ENCODE assay signal across 21 cellular contexts in genomic region chr14:61649283-61649682, GRCh38. TPM values are rescaled to one million over a fixed set of nuclear protein-coding genes. Genes with fewer than 3 reads are reported as not detected.
DNase-seq lines count a peak whose midpoint lies in the region; ATAC-seq, FAIRE-seq and TF ChIP-seq lines count a peak whose summit lies in the region.
"Had no signal": no experiment of that assay in that cellular context is flagged by ENCODE, and none has a peak within 500 bp of the region (broad histone marks: within the 10 kb centered on the region; RNA-seq: fewer than 3 reads in every experiment).

No MANE protein-coding gene starts in this region.

- peak overlapping the region; percentile 47 for H3K4me3 Mint-ChIP-seq in activated naive CD4-positive, alpha-beta T cell treated with anti-CD3 and anti-CD28 coated beads, Interleukin-2, amount 50 U/mL, for 24 hours
- H3K4me3 Mint-ChIP-seq in activated naive CD4-positive, alpha-beta T cell treated with anti-CD3 and anti-CD28 coated beads for 36 hours: no peak overlapping the region
- peak overlapping the region in 6 of 8 donors; percentile 7 to 77 (median 50) for H3K4me3 Mint-ChIP-seq in CD4-positive, alpha-beta memory T cell
- peak overlapping the region in 2 of 3 donors; percentile 8 to 59 for H3K4me3 Mint-ChIP-seq in T-cell
- peak overlapping the region in 8 of 10 donors; percentile 7 to 71 (median 42) for H3K4me3 Mint-ChIP-seq in naive thymus-derived CD8-positive, alpha-beta T cell
- H3K4me3 Mint-ChIP-seq: GM23338, H9 had no signal

- H3K27me3 ChIP-seq in CD4-positive, alpha-beta memory T cell (ENCODE audit: insufficient read depth, low read length): no peaks in the 10 kb centered on the region
- H3K27me3 ChIP-seq in vagina: no peaks in the 10 kb centered on the region

- FAIRE-seq in kidney (lab: Jason Lieb, UNC): no peak
- FAIRE-seq: G401.6 had no signal

- intact Hi-C loops in activated naive CD4-positive, alpha-beta T cell treated with anti-CD3 and anti-CD28 coated beads for 36 hours (cut with micrococcal nuclease): no loop called here
- intact Hi-C loops in CD4-positive, alpha-beta memory T cell (cut with micrococcal nuclease): loop anchor here (5.0 kb wide), 2 partner anchors 33 to 52 kb away; no protein-coding TSS in a partner anchor
- intact Hi-C loops in kidney (cut with DNase I) (no loop called here), vagina (cut with DNase I) (no loop called here)

- DNase-seq in activated naive CD4-positive, alpha-beta T cell treated with anti-CD3 and anti-CD28 coated beads for 36 hours: no peak
- peak in 2 of 5 donors; percentile 30 to 45 for DNase-seq in CD4-positive, alpha-beta memory T cell
- DNase-seq in T-cell (no peak), kidney (no peak), vagina (ENCODE audit: extremely low spot score in 2 of 2) (no peak)
- DNase-seq in naive thymus-derived CD8-positive, alpha-beta T cell: peak in 4 of 10 donors; percentile 7 to 63 (median 50)
- DNase-seq: C1 segment of cervical spinal cord; H9; IMR-90; MM.1S; NCI-H2029; NCI-H446 treated with DMSO at 0.1 percent for 48 hours; NCI-H526; NCI-H82; NK-92 treated with Interleukin-12 subunit alpha and Interleukin-12 subunit beta, amount 100 ng/mL, for 24 hours; PC-3 had no signal

- no peak overlapping the region for H3K4me3 ChIP-seq in CD4-positive, alpha-beta memory T cell (ENCODE audit: low read length in 2 of 2)
- H3K4me3 ChIP-seq in kidney (ENCODE audit: low read length in 2 of 2) (no peak overlapping the region), vagina (no peak overlapping the region)
- H3K4me3 ChIP-seq: GM23338 had no signal

- no peaks in the 10 kb centered on the region for H3K36me3 ChIP-seq in CD4-positive, alpha-beta memory T cell (ENCODE audit: insufficient read depth, low read length)
- H3K36me3 ChIP-seq in kidney (ENCODE audit: control insufficient read depth in 1 of 2, insufficient read depth in 2 of 2, low read length in 2 of 2): no peaks in the 10 kb centered on the region
- H3K36me3 ChIP-seq in vagina: no peaks in the 10 kb centered on the region

- H3K9ac ChIP-seq in kidney (ENCODE audit: low read length in 2 of 2): no peak overlapping the region
- H3K9ac ChIP-seq: KMS-11 had no signal

- POLR2A ChIA-PET in CD4-positive, alpha-beta memory T cell (lab: Charles Lee; ENCODE audit: partially characterized antibody): interaction anchor here (0.9 to 1.6 kb wide), 3 partner anchors 12 to 42 kb away, joined by 3 to 5 read pairs (median 4); no protein-coding TSS in a partner anchor
- POLR2A ChIA-PET in T-cell (lab: Charles Lee): interaction anchor here (0.6 to 0.9 kb wide), 3 partner anchors 34 to 174 kb away, joined by 3 to 6 read pairs (median 3); no protein-coding TSS in a partner anchor
- POLR2A ChIA-PET in naive thymus-derived CD8-positive, alpha-beta T cell (lab: Charles Lee): interaction anchor here (0.7 to 0.9 kb wide), 3 partner anchors 18 to 1748 kb away, joined by 3 read pairs; no protein-coding TSS in a partner anchor

- no peaks in the 10 kb centered on the region for H3K9me3 Mint-ChIP-seq in activated naive CD4-positive, alpha-beta T cell treated with anti-CD3 and anti-CD28 coated beads, Interleukin-2, amount 50 U/mL, for 24 hours
- H3K9me3 Mint-ChIP-seq in activated naive CD4-positive, alpha-beta T cell treated with anti-CD3 and anti-CD28 coated beads for 36 hours: no peaks in the 10 kb centered on the region
- no peaks in the 10 kb centered on the region for H3K9me3 Mint-ChIP-seq in CD4-positive, alpha-beta memory T cell
- H3K9me3 Mint-ChIP-seq in T-cell: no peaks in the 10 kb centered on the region
- H3K9me3 Mint-ChIP-seq in naive thymus-derived CD8-positive, alpha-beta T cell: no peaks in the 10 kb centered on the region
- H3K9me3 Mint-ChIP-seq: GM23338, H9 had no signal

- peak; percentile 81 to 98 (median 92) for ATAC-seq in T-cell (replicated peaks in 1 of 4)
- peak; percentile 98 to 100 for ATAC-seq in naive thymus-derived CD8-positive, alpha-beta T cell
- ATAC-seq: GM23338, PC-3, SK-N-SH treated with all-trans-retinoic acid at 6 μM for 48 hours had no signal

- peaks cover 43% of the 10 kb centered on the region for H3K4me1 Mint-ChIP-seq in activated naive CD4-positive, alpha-beta T cell treated with anti-CD3 and anti-CD28 coated beads, Interleukin-2, amount 50 U/mL, for 24 hours
- H3K4me1 Mint-ChIP-seq in activated naive CD4-positive, alpha-beta T cell treated with anti-CD3 and anti-CD28 coated beads for 36 hours (ENCODE audit: low read depth): peaks cover 27% of the 10 kb centered on the region
- H3K4me1 Mint-ChIP-seq in CD4-positive, alpha-beta memory T cell: peaks cover 18 to 29% (median 26%) of the 10 kb centered on the region in 4 donors
- H3K4me1 Mint-ChIP-seq in T-cell: peaks cover 27 to 30% (median 28%) of the 10 kb centered on the region in 3 donors
- peaks cover 14 to 30% (median 25%) of the 10 kb centered on the region in 4 donors for H3K4me1 Mint-ChIP-seq in naive thymus-derived CD8-positive, alpha-beta T cell

- no peak for TF ChIP-seq CTCF in kidney (IDR thresholded peaks at IDR 0.05; ENCODE audit: borderline replicate concordance, extremely low read depth, insufficient read depth)
- TF ChIP-seq CTCF in vagina (IDR thresholded peaks at IDR 0.05): no peak

- H3K27ac ChIP-seq in CD4-positive, alpha-beta memory T cell (ENCODE audit: low read depth, low read length): no peak overlapping the region
- no peak overlapping the region for H3K27ac ChIP-seq in kidney (ENCODE audit: low read depth in 2 of 2, low read length in 2 of 2)
- H3K27ac ChIP-seq in vagina: no peak overlapping the region
- H3K27ac ChIP-seq: KMS-11 had no signal

- CTCF ChIA-PET in activated naive CD4-positive, alpha-beta T cell treated with anti-CD3 and anti-CD28 coated beads for 36 hours (lab: Charles Lee): interaction anchor here (0.6 to 1.3 kb wide), 2 partner anchors 11 to 212 kb away, joined by 4 to 6 read pairs; no protein-coding TSS in a partner anchor
- CTCF ChIA-PET in CD4-positive, alpha-beta memory T cell (lab: Charles Lee; ENCODE audit: partially characterized antibody): no interaction called here
- CTCF ChIA-PET in T-cell (lab: Charles Lee): interaction anchor here in 1 of 2 donors (0.6 kb wide), 1 partner anchor 374 kb away, joined by 3 read pairs; no protein-coding TSS in a partner anchor

- no peaks in the 10 kb centered on the region for H3K27me3 Mint-ChIP-seq in activated naive CD4-positive, alpha-beta T cell treated with anti-CD3 and anti-CD28 coated beads, Interleukin-2, amount 50 U/mL, for 24 hours
- no peaks in the 10 kb centered on the region for H3K27me3 Mint-ChIP-seq in activated naive CD4-positive, alpha-beta T cell treated with anti-CD3 and anti-CD28 coated beads for 36 hours (ENCODE audit: low read depth)
- no peaks in the 10 kb centered on the region for H3K27me3 Mint-ChIP-seq in CD4-positive, alpha-beta memory T cell
- no peaks in the 10 kb centered on the region for H3K27me3 Mint-ChIP-seq in T-cell
- no peaks in the 10 kb centered on the region for H3K27me3 Mint-ChIP-seq in naive thymus-derived CD8-positive, alpha-beta T cell

- H3K36me3 Mint-ChIP-seq in activated naive CD4-positive, alpha-beta T cell treated with anti-CD3 and anti-CD28 coated beads, Interleukin-2, amount 50 U/mL, for 24 hours: no peaks in the 10 kb centered on the region
- no peaks in the 10 kb centered on the region for H3K36me3 Mint-ChIP-seq in activated naive CD4-positive, alpha-beta T cell treated with anti-CD3 and anti-CD28 coated beads for 36 hours (ENCODE audit: low read depth)
- no peaks in the 10 kb centered on the region for H3K36me3 Mint-ChIP-seq in CD4-positive, alpha-beta memory T cell
- H3K36me3 Mint-ChIP-seq in T-cell: no peaks in the 10 kb centered on the region
- H3K36me3 Mint-ChIP-seq in naive thymus-derived CD8-positive, alpha-beta T cell: no peaks in the 10 kb centered on the region

- H3K9me3 ChIP-seq in CD4-positive, alpha-beta memory T cell (ENCODE audit: control insufficient read depth in 1 of 2, low read length in 2 of 2): no peaks in the 10 kb centered on the region
- H3K9me3 ChIP-seq in kidney (ENCODE audit: control insufficient read depth in 1 of 2, low read length in 2 of 2) (no peaks in the 10 kb centered on the region), vagina (no peaks in the 10 kb centered on the region)

- peaks cover 17% of the 10 kb centered on the region for H3K4me1 ChIP-seq in CD4-positive, alpha-beta memory T cell (ENCODE audit: insufficient read depth, low read length)
- peaks cover 0 to 2% of the 10 kb centered on the region in 2 donors for H3K4me1 ChIP-seq in kidney (ENCODE audit: control insufficient read depth in 1 of 2, insufficient read depth in 1 of 2, low read depth in 1 of 2, low read length in 2 of 2)
- peaks cover 11% of the 10 kb centered on the region for H3K4me1 ChIP-seq in vagina

- no peak overlapping the region for H3K27ac Mint-ChIP-seq in activated naive CD4-positive, alpha-beta T cell treated with anti-CD3 and anti-CD28 coated beads, Interleukin-2, amount 50 U/mL, for 24 hours
- no peak overlapping the region for H3K27ac Mint-ChIP-seq in activated naive CD4-positive, alpha-beta T cell treated with anti-CD3 and anti-CD28 coated beads for 36 hours
- peak overlapping the region in 2 of 7 donors; percentile 27 to 57 for H3K27ac Mint-ChIP-seq in CD4-positive, alpha-beta memory T cell
- H3K27ac Mint-ChIP-seq in T-cell: peak overlapping the region; percentile 4 to 7
- H3K27ac Mint-ChIP-seq in naive thymus-derived CD8-positive, alpha-beta T cell: peak overlapping the region in 4 of 10 donors; percentile 8 to 71 (median 38)
- H3K27ac Mint-ChIP-seq: GM23338, H9 had no signal

- TF ChIP-seq POLR2A in vagina (IDR thresholded peaks at IDR 0.05): no peak

RNA-seq across cellular contexts. Expression of gene HIF1A, which starts 46.0 kb away (rescaled TPM):
- 100 to 1,000 TPM; 398 to 417 TPM for total RNA-seq in activated naive CD4-positive, alpha-beta T cell treated with anti-CD3 and anti-CD28 coated beads for 36 hours
- 10 to 100 TPM; 84.7 to 87.1 TPM for total RNA-seq in CD4-positive, alpha-beta memory T cell
- 10 to 100 TPM; 82.5 to 83.7 TPM for polyA plus RNA-seq in CD4-positive, alpha-beta memory T cell
- total RNA-seq in T-cell (100 to 1,000 TPM in 2 of 5 donors, 10 to 100 TPM in 3; 80.2 to 200 (median 87.8) TPM), kidney (358 TPM), vagina (140 TPM)
- 10 to 100 TPM; 91.4 to 97.5 TPM for total RNA-seq in naive thymus-derived CD8-positive, alpha-beta T cell
- polyA plus RNA-seq in naive thymus-derived CD8-positive, alpha-beta T cell: 10 to 100 TPM; 51.7 to 63.5 (median 54.4) TPM
- 57.8 TPM for polyA plus RNA-seq in kidney (ENCODE audit: insufficient read depth, low read depth, low replicate concordance)

Comparison
In these comparisons a context has a peak if more than half of its experiments do, and no peak if none do; other contexts are left out.
1. H3K27ac Mint-ChIP-seq: peak in T-cell (2 of 2); none in activated naive CD4-positive, alpha-beta T cell treated with anti-CD3 and anti-CD28 coated beads, Interleukin-2, amount 50 U/mL, for 24 hours (single experiment) and activated naive CD4-positive, alpha-beta T cell treated with anti-CD3 and anti-CD28 coated beads for 36 hours (single experiment).